ENCODE assay signal across 21 cellular contexts in genomic region chr2:63769915-63770314, GRCh38.
DNase-seq lines count a peak whose midpoint lies in the region; ATAC-seq, FAIRE-seq and TF ChIP-seq lines count a peak whose summit lies in the region.
"Had no signal": no experiment of that assay in that cellular context is flagged by ENCODE, and none has a peak within 500 bp of the region (broad histone marks: within the 10 kb centered on the region; RNA-seq: fewer than 3 reads in every experiment).

No MANE protein-coding gene starts in this region.

- DNase-seq in A549 (ENCODE audit: low read depth in 1 of 2, low spot score in 1 of 2) (no peak), HCT116 (ENCODE audit: low read depth, low spot score) (no peak), K562 (ENCODE audit: extremely low read depth in 1 of 4, low spot score in 3 of 4) (no peak), coronary artery (ENCODE audit: low spot score) (no peak), sciatic nerve (ENCODE audit: low spot score) (no peak)
- no peak for DNase-seq in activated T-helper 2 cell treated with anti-CD3 and anti-CD28 coated beads, Interferon-gamma antibody, Interleukin-2, Interleukin-4, amounts not matched to agents 10 μg/mL and 5 μg/mL and 100 μg/mL, durations not matched to agents 14 hours and 24 hours and 36 hours (ENCODE audit: low spot score)
- DNase-seq: 8988T; AML-193; Caco-2; Calu3; CD4-positive, alpha-beta T cell; CD8-positive, alpha-beta T cell; DMS79 treated with DMSO at 0.1 percent for 48 hours; GF-D8 had no signal

- no peaks in the 10 kb centered on the region for H3K36me3 Mint-ChIP-seq in activated T-helper 2 cell treated with anti-CD3 and anti-CD28 coated beads, Interferon-gamma antibody, Interleukin-2, Interleukin-4, amounts not matched to agents 10 μg/mL and 5 μg/mL and 100 μg/mL, durations not matched to agents 14 hours and 24 hours and 36 hours (ENCODE audit: low read depth)
- H3K36me3 Mint-ChIP-seq: CD8-positive, alpha-beta T cell had no signal

- no peak for ATAC-seq in A549
- no peak for ATAC-seq in HCT116
- no peak for ATAC-seq in K562
- no peak for ATAC-seq in sciatic nerve
- ATAC-seq: CD8-positive, alpha-beta T cell had no signal

- CTCF ChIA-PET in A549 (lab: Yijun Ruan, JAX) (interaction anchor here (1.3 kb wide), 1 partner anchor 83 kb away, joined by 3 read pairs; no protein-coding TSS in a partner anchor), HCT116 (lab: Charles Lee) (no interaction called here), K562 (lab: Yijun Ruan, JAX; ENCODE audit: low intra/inter-chr PET ratio) (no interaction called here)

- TF ChIP-seq POLR2A in A549 (IDR thresholded peaks at IDR 0.05; ENCODE audit: low read length) (no peak), HCT116 (IDR thresholded peaks at IDR 0.05; ENCODE audit: borderline replicate concordance, extremely low read depth, insufficient read depth, insufficient read length) (no peak), K562 (conservative IDR thresholded peaks at IDR 0.05) (no peak)

- H3K27me3 ChIP-seq in HCT116 (ENCODE audit: insufficient read depth, low read length) (no peaks in the 10 kb centered on the region), OCI-LY1 (ENCODE audit: insufficient read depth, low read length) (no peaks in the 10 kb centered on the region), K562 (ENCODE audit: control insufficient read depth in 2 of 2, insufficient read depth in 2 of 2, low read length in 2 of 2) (no peaks in the 10 kb centered on the region)
- H3K27me3 ChIP-seq: BLaER1 treated with 17β-estradiol and CSF1 and Interleukin-3, amounts not matched to agents 10 nM and 100 nM had no signal

- TF ChIP-seq CTCF in A549 (IDR thresholded peaks at IDR 0.05): no peak
- no peak for TF ChIP-seq CTCF in HCT116 (IDR thresholded peaks at IDR 0.05 in 2 of 3, conservative IDR thresholded peaks at IDR 0.05 in 1 of 3; ENCODE audit: borderline replicate concordance in 1 of 3, insufficient read depth in 1 of 3, low read depth in 2 of 3, low read length in 2 of 3)
- TF ChIP-seq CTCF in OCI-LY1 (IDR thresholded peaks at IDR 0.05; ENCODE audit: low read length): no peak
- TF ChIP-seq CTCF in K562 (IDR thresholded peaks at IDR 0.05 in 2 of 3, conservative IDR thresholded peaks at IDR 0.05 in 1 of 3; ENCODE audit: insufficient read depth in 2 of 3, low read depth in 1 of 3, low read length in 3 of 3): no peak
- no peak for TF ChIP-seq CTCF in coronary artery (IDR thresholded peaks at IDR 0.05)

- no peak overlapping the region for H3K9ac ChIP-seq in HCT116 (ENCODE audit: low read length)
- H3K9ac ChIP-seq in OCI-LY1 (ENCODE audit: low read length): no peak overlapping the region
- no peak overlapping the region for H3K9ac ChIP-seq in K562 (ENCODE audit: insufficient read depth in 1 of 2, low read depth in 2 of 2, low read length in 2 of 2)
- H3K9ac ChIP-seq: BLaER1 treated with 17β-estradiol and CSF1 and Interleukin-3, amounts not matched to agents 10 nM and 100 nM had no signal

- peaks cover 2% of the 10 kb centered on the region for H3K27me3 Mint-ChIP-seq in activated T-helper 2 cell treated with anti-CD3 and anti-CD28 coated beads, Interferon-gamma antibody, Interleukin-2, Interleukin-4, amounts not matched to agents 10 μg/mL and 5 μg/mL and 100 μg/mL, durations not matched to agents 14 hours and 24 hours and 36 hours (ENCODE audit: low read depth)
- H3K27me3 Mint-ChIP-seq: B cell; CD4-positive, alpha-beta T cell had no signal

- RAD21 ChIA-PET in HCT116 (lab: Charles Lee; ENCODE audit: low non-redundant PET in 1 of 2, low total read pairs in 2 of 2, uncharacterized antibody in 2 of 2, unreplicated experiment in 2 of 2): no interaction called here

- H3K4me3 Mint-ChIP-seq in activated T-helper 2 cell treated with anti-CD3 and anti-CD28 coated beads, Interferon-gamma antibody, Interleukin-2, Interleukin-4, amounts not matched to agents 10 μg/mL and 5 μg/mL and 100 μg/mL, durations not matched to agents 14 hours and 24 hours and 36 hours (ENCODE audit: low read depth): no peak overlapping the region
- H3K4me3 Mint-ChIP-seq: B cell; CD4-positive, alpha-beta T cell; CD8-positive, alpha-beta T cell had no signal

- H3K9me3 ChIP-seq in A549 (peaks cover 8% of the 10 kb centered on the region; the same call in 1 of the 3 replicates), HCT116 (ENCODE audit: control insufficient read depth in 1 of 2, insufficient read depth in 1 of 2, low read depth in 1 of 2, low read length in 2 of 2) (no peaks in the 10 kb centered on the region), OCI-LY1 (ENCODE audit: low read length) (peaks cover 11% of the 10 kb centered on the region), K562 (replicated peaks; ENCODE audit: control insufficient read depth, insufficient read depth, low read depth, low read length) (peaks cover 4% of the 10 kb centered on the region; the same call in 1 of the 2 replicates)
- H3K9me3 ChIP-seq: Caco-2 had no signal

- H2AFZ ChIP-seq in HCT116 (ENCODE audit: low read depth, low read length, poor library complexity, severe bottlenecking): peak overlapping the region; percentile 3
- peak overlapping the region; percentile 59; the same call in 1 of the 2 replicates for H2AFZ ChIP-seq in OCI-LY1 (ENCODE audit: low read length)
- no peak overlapping the region for H2AFZ ChIP-seq in K562 (ENCODE audit: low read depth, low read length)

- H4K20me1 ChIP-seq in HCT116 (ENCODE audit: insufficient read depth) (no peaks in the 10 kb centered on the region), OCI-LY1 (ENCODE audit: insufficient read depth, low read length) (no peaks in the 10 kb centered on the region), K562 (replicated peaks; ENCODE audit: control insufficient read depth, insufficient read depth, low read length) (no peaks in the 10 kb centered on the region)
- H4K20me1 ChIP-seq: BLaER1 treated with 17β-estradiol and CSF1 and Interleukin-3, amounts not matched to agents 10 nM and 100 nM had no signal

- BruUV-seq in HCT116 (replicated peaks; lab: Mats Ljungman, UMichigan) (no TSS peak), K562 (replicated peaks; lab: Mats Ljungman, UMichigan) (no TSS peak)

- no peaks in the 10 kb centered on the region for H3K4me1 Mint-ChIP-seq in activated T-helper 2 cell treated with anti-CD3 and anti-CD28 coated beads, Interferon-gamma antibody, Interleukin-2, Interleukin-4, amounts not matched to agents 10 μg/mL and 5 μg/mL and 100 μg/mL, durations not matched to agents 14 hours and 24 hours and 36 hours (ENCODE audit: low read depth)
- H3K4me1 Mint-ChIP-seq: B cell had no signal

- no peaks in the 10 kb centered on the region for H3K9me1 ChIP-seq in K562 (ENCODE audit: control insufficient read depth, insufficient read depth, low read length)

- H3K36me3 ChIP-seq in HCT116 (ENCODE audit: control insufficient read depth in 1 of 2, insufficient read depth in 2 of 2, low read length in 2 of 2): no peaks in the 10 kb centered on the region
- no peaks in the 10 kb centered on the region for H3K36me3 ChIP-seq in OCI-LY1 (ENCODE audit: insufficient read depth, low read length)
- H3K36me3 ChIP-seq in K562 (ENCODE audit: control insufficient read depth, insufficient read depth, low read length): no peaks in the 10 kb centered on the region
- H3K36me3 ChIP-seq: BLaER1 treated with 17β-estradiol and CSF1 and Interleukin-3, amounts not matched to agents 10 nM and 100 nM had no signal

- TF ChIP-seq EP300 in A549 (IDR thresholded peaks at IDR 0.05): no peak
- no peak for TF ChIP-seq EP300 in K562 (IDR thresholded peaks at IDR 0.05; ENCODE audit: low read length)

- 56% methylated on average over 3 of the region's 3 CpGs for WGBS in A549 (ENCODE audit: missing lambda C conversion rate)
- WGBS in K562 (ENCODE audit: insufficient coverage, low coverage, missing lambda C conversion rate): 4% methylated on average over 3 of the region's 3 CpGs

- H3K27ac ChIP-seq in A549 (no peak overlapping the region), HCT116 (ENCODE audit: low read depth, low read length) (no peak overlapping the region), OCI-LY1 (ENCODE audit: low read depth, low read length, poor library complexity, severe bottlenecking) (no peak overlapping the region), K562 (ENCODE audit: extremely low read depth, low read depth, low read length) (no peak overlapping the region), coronary artery (no peak overlapping the region)
- H3K27ac ChIP-seq: BLaER1 treated with 17β-estradiol and CSF1 and Interleukin-3, amounts not matched to agents 10 nM and 100 nM; C4-2B had no signal

- no peaks in the 10 kb centered on the region for H3F3A ChIP-seq in OCI-LY1 (ENCODE audit: insufficient read depth, low read length)

- intact Hi-C loops in HCT116 (cut with micrococcal nuclease): no loop called here
- intact Hi-C loops in K562 (cut with micrococcal nuclease): no loop called here
- intact Hi-C loops in activated T-helper 2 cell treated with anti-CD3 and anti-CD28 coated beads, Interferon-gamma antibody, Interleukin-2, Interleukin-4, amounts not matched to agents 10 μg/mL and 5 μg/mL and 100 μg/mL, durations not matched to agents 14 hours and 24 hours and 36 hours (cut with micrococcal nuclease): no loop called here
- intact Hi-C loops in sciatic nerve (cut with DNase I): no loop called here

- H3K4me2 ChIP-seq in A549: no peak overlapping the region
- H3K4me2 ChIP-seq in HCT116 (ENCODE audit: low read length): no peak overlapping the region
- H3K4me2 ChIP-seq in OCI-LY1 (ENCODE audit: low read length): no peak overlapping the region
- H3K4me2 ChIP-seq in K562 (ENCODE audit: insufficient read depth, low read length): no peak overlapping the region
- H3K4me2 ChIP-seq: BLaER1 treated with 17β-estradiol and CSF1 and Interleukin-3, amounts not matched to agents 10 nM and 100 nM had no signal

- H3K79me2 ChIP-seq in HCT116 (ENCODE audit: insufficient read depth, low read length) (no peaks in the 10 kb centered on the region), OCI-LY1 (ENCODE audit: insufficient read depth, low read length) (no peaks in the 10 kb centered on the region), K562 (ENCODE audit: control insufficient read depth, insufficient read depth, low read length) (no peaks in the 10 kb centered on the region)

- no peaks in the 10 kb centered on the region for H3K9me2 ChIP-seq in HCT116 (ENCODE audit: insufficient read depth)
- no peaks in the 10 kb centered on the region for H3K9me2 ChIP-seq in OCI-LY1 (ENCODE audit: low read depth, low read length)

- H3K4me3 ChIP-seq in A549 (no peak overlapping the region), HCT116 (replicated peaks in 1 of 2; ENCODE audit: low read depth in 1 of 2, low read length in 2 of 2) (no peak overlapping the region), OCI-LY1 (ENCODE audit: low read depth, low read length, poor library complexity, severe bottlenecking) (no peak overlapping the region), K562 (no peak overlapping the region), coronary artery (no peak overlapping the region)
- H3K4me3 ChIP-seq: BLaER1 treated with 17β-estradiol and CSF1 and Interleukin-3, amounts not matched to agents 10 nM and 100 nM had no signal

- no peak overlapping the region for H3K27ac Mint-ChIP-seq in activated T-helper 2 cell treated with anti-CD3 and anti-CD28 coated beads, Interferon-gamma antibody, Interleukin-2, Interleukin-4, amounts not matched to agents 10 μg/mL and 5 μg/mL and 100 μg/mL, durations not matched to agents 14 hours and 24 hours and 36 hours
- H3K27ac Mint-ChIP-seq: B cell; CD4-positive, alpha-beta T cell; CD8-positive, alpha-beta T cell had no signal

- POLR2A ChIA-PET in A549 (lab: Yijun Ruan, JAX): no interaction called here
- POLR2A ChIA-PET in HCT116 (lab: Charles Lee): no interaction called here
- POLR2A ChIA-PET in K562 (lab: Yijun Ruan, JAX): interaction anchor here (0.8 kb wide), 1 partner anchor 33 kb away, joined by 3 read pairs; no protein-coding TSS in a partner anchor

- in situ Hi-C loops in K562 (cut with MboI): no loop called here

- TF ChIP-seq RAD21 in A549 (conservative IDR thresholded peaks at IDR 0.05 in 1 of 2, IDR thresholded peaks at IDR 0.05 in 1 of 2) (no peak), HCT116 (IDR thresholded peaks at IDR 0.05; ENCODE audit: low read depth) (no peak), K562 (CRISPR knock-in tag; conservative IDR thresholded peaks at IDR 0.05 in 1 of 2, IDR thresholded peaks at IDR 0.05 in 1 of 2) (no peak)

- no peaks in the 10 kb centered on the region for H3K4me1 ChIP-seq in A549
- H3K4me1 ChIP-seq in HCT116 (ENCODE audit: control insufficient read depth in 1 of 2, insufficient read depth in 2 of 2, low read length in 2 of 2): no peaks in the 10 kb centered on the region
- H3K4me1 ChIP-seq in OCI-LY1 (ENCODE audit: insufficient read depth, low read length, severe bottlenecking): no peaks in the 10 kb centered on the region
- no peaks in the 10 kb centered on the region for H3K4me1 ChIP-seq in K562 (replicated peaks in 1 of 2; ENCODE audit: control insufficient read depth in 2 of 2, insufficient read depth in 2 of 2, low read length in 2 of 2)
- H3K4me1 ChIP-seq: BLaER1 treated with 17β-estradiol and CSF1 and Interleukin-3, amounts not matched to agents 10 nM and 100 nM had no signal

- peaks cover 17% of the 10 kb centered on the region for H3K9me3 Mint-ChIP-seq in activated T-helper 2 cell treated with anti-CD3 and anti-CD28 coated beads, Interferon-gamma antibody, Interleukin-2, Interleukin-4, amounts not matched to agents 10 μg/mL and 5 μg/mL and 100 μg/mL, durations not matched to agents 14 hours and 24 hours and 36 hours

- FAIRE-seq in A549 (lab: Jason Lieb, UNC) (no peak), K562 (lab: Jason Lieb, UNC) (no peak)
- FAIRE-seq: D721Med, GM12891, GM19239 had no signal

Comparison
In these comparisons a context has a peak if more than half of its experiments do, and no peak if none do; other contexts are left out.
1. Of the 35 proteins assayed by ChIP-seq in both K562 and A549: peak only in K562: none; only in A549: MAFK; in both: none; in neither: 34.